ENCODE assay signal across 19 cellular contexts in the genomic region with DNA sequence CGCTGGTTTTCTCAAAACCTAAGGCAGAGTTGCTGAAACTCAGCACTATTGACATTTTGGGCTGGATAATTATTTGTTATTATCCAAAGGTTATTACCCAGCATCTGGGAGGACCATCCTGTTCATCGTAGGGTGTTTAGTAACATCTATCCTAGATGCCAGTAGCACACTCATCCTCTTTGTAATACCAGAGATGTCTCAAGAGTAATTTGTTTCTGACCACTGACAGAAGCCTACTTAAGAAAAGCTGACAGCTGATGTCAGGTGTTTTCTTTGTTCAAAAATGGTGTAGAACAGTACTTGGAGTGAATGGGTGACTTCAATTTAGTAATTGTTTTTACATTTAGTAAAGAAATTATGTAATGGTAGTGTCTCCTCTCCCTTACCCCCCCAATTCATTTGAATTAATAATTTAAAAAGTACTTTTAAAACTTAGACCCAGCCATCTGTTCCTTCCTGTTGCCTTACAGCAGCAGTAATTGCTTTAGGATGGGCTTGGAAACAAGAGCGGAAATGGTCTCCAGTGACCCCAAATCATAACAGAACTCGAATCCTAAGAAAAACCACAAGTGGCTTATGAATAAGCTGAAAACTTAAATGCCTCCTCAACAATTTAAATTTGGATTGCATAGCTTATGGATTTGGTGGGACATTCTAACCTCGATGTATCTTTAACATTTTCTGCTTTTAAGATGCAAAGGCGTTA.
"Had no signal": no experiment of that assay in that cellular context is flagged by ENCODE, and none has a peak within 500 bp of the region (broad histone marks: within the 10 kb centered on the region; RNA-seq: fewer than 3 reads in every experiment).

No MANE protein-coding gene starts in this region.

- H3K36me3 Mint-ChIP-seq: activated naive CD8-positive, alpha-beta T cell; naive thymus-derived CD4-positive, alpha-beta T cell had no signal

- H3K9me3 Mint-ChIP-seq: activated CD4-positive, alpha-beta T cell treated with anti-CD3 and anti-CD28 coated beads, Interleukin-2, amount 10 ng/mL, durations not matched to agents 24 days and 14 days; dendritic cell treated with granulocyte-macrophage colony-stimulating factor and Interleukin-4, amounts not matched to agents 40 ng/mL and 50 ng/mL, for 4 days had no signal

- H3K27me3 Mint-ChIP-seq: activated CD4-positive, alpha-beta T cell treated with anti-CD3 and anti-CD28 coated beads, Interleukin-2, amount 10 ng/mL, durations not matched to agents 24 days and 14 days; activated naive CD8-positive, alpha-beta T cell; dendritic cell treated with granulocyte-macrophage colony-stimulating factor and Interleukin-4, amounts not matched to agents 40 ng/mL and 50 ng/mL, for 4 days had no signal

- H3K4me1 Mint-ChIP-seq: activated CD4-positive, alpha-beta T cell treated with anti-CD3 and anti-CD28 coated beads, Interleukin-2, amount 10 ng/mL, durations not matched to agents 24 days and 14 days had no signal

- H3K4me3 Mint-ChIP-seq: activated CD4-positive, alpha-beta T cell treated with anti-CD3 and anti-CD28 coated beads, Interleukin-2, amount 10 ng/mL, durations not matched to agents 24 days and 14 days; activated CD8-positive, alpha-beta T cell treated with anti-CD3 and anti-CD28 coated beads, Interleukin-2, amount 10 ng/mL, durations not matched to agents 7 days and 5 days; activated naive CD8-positive, alpha-beta T cell; activated T-cell treated with anti-CD3 and anti-CD28 coated beads, Interleukin-2, amount 50 U/mL, for 72 hours; dendritic cell treated with granulocyte-macrophage colony-stimulating factor and Interleukin-4, amounts not matched to agents 40 ng/mL and 50 ng/mL, for 4 days; naive thymus-derived CD4-positive, alpha-beta T cell had no signal

- H3K27ac Mint-ChIP-seq: activated CD4-positive, alpha-beta T cell treated with anti-CD3 and anti-CD28 coated beads, Interleukin-2, amount 10 ng/mL, durations not matched to agents 24 days and 14 days; activated CD8-positive, alpha-beta T cell treated with anti-CD3 and anti-CD28 coated beads, Interleukin-2, amount 10 ng/mL, durations not matched to agents 7 days and 5 days; activated naive CD8-positive, alpha-beta T cell; activated T-cell treated with anti-CD3 and anti-CD28 coated beads, Interleukin-2, amount 50 U/mL, for 72 hours; dendritic cell treated with granulocyte-macrophage colony-stimulating factor and Interleukin-4, amounts not matched to agents 40 ng/mL and 50 ng/mL, for 4 days; naive thymus-derived CD4-positive, alpha-beta T cell had no signal

- DNase-seq: activated CD4-positive, alpha-beta T cell treated with anti-CD3 and anti-CD28 coated beads, Interleukin-2, amount 10 ng/mL, durations not matched to agents 24 days and 14 days; activated CD4-positive, CD25-positive, alpha-beta regulatory T cell; activated CD8-positive, alpha-beta memory T cell treated with anti-CD3 and anti-CD28 coated beads, Interleukin-2, amount 50 U/mL, for 4 hours; activated CD8-positive, alpha-beta T cell treated with anti-CD3 and anti-CD28 coated beads, Interleukin-2, amount 10 ng/mL, durations not matched to agents 7 days and 5 days; activated gamma-delta T cell; activated T-cell treated with anti-CD3 and anti-CD28 coated beads, Interleukin-2, amount 50 U/mL, for 72 hours; amygdala; brain microvascular endothelial cell; islet precursor cell; mammary epithelial cell; naive thymus-derived CD4-positive, alpha-beta T cell; ovary; spleen; stomach; testis; upper lobe of left lung had no signal

- ATAC-seq: activated CD8-positive, alpha-beta T cell treated with anti-CD3 and anti-CD28 coated beads, Interleukin-2, amount 10 ng/mL, durations not matched to agents 7 days and 5 days; activated T-cell treated with anti-CD3 and anti-CD28 coated beads, Interleukin-2, amount 50 U/mL, for 72 hours; naive thymus-derived CD4-positive, alpha-beta T cell had no signal

- FAIRE-seq: TTC549 had no signal
